ENCODE assay signal across 24 cellular contexts in genomic region chr12:53289891-53290290, GRCh38. TPM values are rescaled to one million over a fixed set of nuclear protein-coding genes. Genes with fewer than 3 reads are reported as not detected.
A peak's percentile ranks its signal among the peaks of the same experiment; 100 is the strongest.
DNase-seq lines count a peak whose midpoint lies in the region; ATAC-seq and TF ChIP-seq lines count a peak whose summit lies in the region.
"Had no signal": no experiment of that assay in that cellular context is flagged by ENCODE, and none has a peak within 500 bp of the region (broad histone marks: within the 10 kb centered on the region; RNA-seq: fewer than 3 reads in every experiment).

No MANE protein-coding gene starts in this region.

- peak overlapping the region; percentile 62 for H3K27ac Mint-ChIP-seq in T-helper 2 cell treated with Interferon-gamma antibody and Interleukin-4, amounts not matched to agents 5 μg/mL and 100 μg/mL, for 36 hours
- H3K27ac Mint-ChIP-seq in HFFc6 (peak overlapping the region; percentile 79), nephron progenitor cell (peak overlapping the region; percentile 17)
- H3K27ac Mint-ChIP-seq: activated CD8-positive, alpha-beta memory T cell treated with anti-CD3 and anti-CD28 coated beads, Interleukin-2, amount 10 ng/mL, durations not matched to agents 7 days and 5 days; activated naive CD8-positive, alpha-beta T cell treated with anti-CD3 and anti-CD28 coated beads, Interleukin-2, amount 10 ng/mL, durations not matched to agents 7 days and 5 days; CD8-positive, alpha-beta T cell; memory B cell had no signal

- H3K27me3 Mint-ChIP-seq in T-helper 2 cell treated with Interferon-gamma antibody and Interleukin-4, amounts not matched to agents 5 μg/mL and 100 μg/mL, for 36 hours (ENCODE audit: low read depth), result no peaks in the 10 kb centered on the region
- H3K27me3 Mint-ChIP-seq in HFFc6 (ENCODE audit: insufficient read depth) (no peaks in the 10 kb centered on the region; the same call in 1 of the 2 replicates), nephron progenitor cell (ENCODE audit: low read depth, poor library complexity) (no peaks in the 10 kb centered on the region)
- H3K27me3 Mint-ChIP-seq: activated CD8-positive, alpha-beta memory T cell treated with anti-CD3 and anti-CD28 coated beads, Interleukin-2, amount 10 ng/mL, durations not matched to agents 7 days and 5 days; activated naive CD8-positive, alpha-beta T cell treated with anti-CD3 and anti-CD28 coated beads, Interleukin-2, amount 10 ng/mL, durations not matched to agents 7 days and 5 days; memory B cell had no signal

- no peaks in the 10 kb centered on the region for H3K36me3 ChIP-seq in brain microvascular endothelial cell (replicated peaks)
- H3K36me3 ChIP-seq: thyroid gland had no signal

- H3K27ac ChIP-seq in brain microvascular endothelial cell, result peak overlapping the region; percentile 37
- H3K27ac ChIP-seq: thyroid gland, VCaP had no signal

- no peak overlapping the region for H3K4me3 ChIP-seq in brain microvascular endothelial cell (ENCODE audit: low read depth, low read length)
- H3K4me3 ChIP-seq: thyroid gland had no signal

- no peak for ATAC-seq in HG02642 (IDR thresholded peaks at IDR 0.05; ENCODE audit: poor library complexity, unreplicated experiment)
- no peak for ATAC-seq in HG03354 (IDR thresholded peaks at IDR 0.05; ENCODE audit: poor library complexity, severe bottlenecking, unreplicated experiment)
- ATAC-seq: activated CD8-positive, alpha-beta memory T cell treated with anti-CD3 and anti-CD28 coated beads, Interleukin-2, amount 10 ng/mL, durations not matched to agents 7 days and 5 days; CD8-positive, alpha-beta T cell; Panc1 had no signal

- H3K4me3 Mint-ChIP-seq in T-helper 2 cell treated with Interferon-gamma antibody and Interleukin-4, amounts not matched to agents 5 μg/mL and 100 μg/mL, for 36 hours, result no peak overlapping the region
- H3K4me3 Mint-ChIP-seq in HFFc6, result peak overlapping the region; percentile 38
- H3K4me3 Mint-ChIP-seq in nephron progenitor cell, result no peak overlapping the region
- H3K4me3 Mint-ChIP-seq: activated CD8-positive, alpha-beta memory T cell treated with anti-CD3 and anti-CD28 coated beads, Interleukin-2, amount 10 ng/mL, durations not matched to agents 7 days and 5 days; activated naive CD8-positive, alpha-beta T cell treated with anti-CD3 and anti-CD28 coated beads, Interleukin-2, amount 10 ng/mL, durations not matched to agents 7 days and 5 days; CD8-positive, alpha-beta T cell; memory B cell; neural crest cell had no signal

- no peak for DNase-seq in T-helper 2 cell treated with Interferon-gamma antibody and Interleukin-4, amounts not matched to agents 5 μg/mL and 100 μg/mL, for 36 hours (ENCODE audit: low spot score)
- DNase-seq in T-helper 2 cell (no peak), HFFc6 (peak; percentile 30), brain microvascular endothelial cell (no peak), nephron progenitor cell (no peak), D341Med (ENCODE audit: low spot score) (no peak)
- DNase-seq: 8988T; activated CD8-positive, alpha-beta memory T cell treated with anti-CD3 and anti-CD28 coated beads, Interleukin-2, amount 10 ng/mL, durations not matched to agents 7 days and 5 days; activated naive CD8-positive, alpha-beta T cell treated with anti-CD3 and anti-CD28 coated beads, Interleukin-2, amount 10 ng/mL, durations not matched to agents 7 days and 5 days; caudate nucleus; CD8-positive, alpha-beta T cell; GDM1; glutamatergic neuron; H7; NCI-H1048; NCI-H524 treated with DMSO at 0.1 percent for 48 hours; right cardiac atrium; thyroid gland had no signal

- no peaks in the 10 kb centered on the region for H3K9me3 Mint-ChIP-seq in T-helper 2 cell treated with Interferon-gamma antibody and Interleukin-4, amounts not matched to agents 5 μg/mL and 100 μg/mL, for 36 hours
- H3K9me3 Mint-ChIP-seq in HFFc6, result no peaks in the 10 kb centered on the region
- no peaks in the 10 kb centered on the region for H3K9me3 Mint-ChIP-seq in nephron progenitor cell
- H3K9me3 Mint-ChIP-seq: activated naive CD8-positive, alpha-beta T cell treated with anti-CD3 and anti-CD28 coated beads, Interleukin-2, amount 10 ng/mL, durations not matched to agents 7 days and 5 days; CD8-positive, alpha-beta T cell; memory B cell; neural crest cell had no signal

- peaks cover 63% of the 10 kb centered on the region for H3K36me3 Mint-ChIP-seq in T-helper 2 cell treated with Interferon-gamma antibody and Interleukin-4, amounts not matched to agents 5 μg/mL and 100 μg/mL, for 36 hours (ENCODE audit: low read depth)
- H3K36me3 Mint-ChIP-seq in HFFc6 (ENCODE audit: low read depth), result peaks cover 20% of the 10 kb centered on the region
- peaks cover 44% of the 10 kb centered on the region for H3K36me3 Mint-ChIP-seq in nephron progenitor cell (ENCODE audit: low read depth)
- H3K36me3 Mint-ChIP-seq: CD8-positive, alpha-beta T cell; memory B cell had no signal

- H3K4me1 Mint-ChIP-seq in T-helper 2 cell treated with Interferon-gamma antibody and Interleukin-4, amounts not matched to agents 5 μg/mL and 100 μg/mL, for 36 hours (ENCODE audit: low read depth), result peaks cover 5% of the 10 kb centered on the region
- H3K4me1 Mint-ChIP-seq in HFFc6 (ENCODE audit: low read depth) (peaks cover 40% of the 10 kb centered on the region), nephron progenitor cell (peaks cover 7% of the 10 kb centered on the region)

- in situ Hi-C loops in brain microvascular endothelial cell (cut with HindIII; ENCODE audit: low pct_ligation_motif_present, low sequenced_read_pairs), result no loop called here

- TF ChIP-seq CTCF in HFFc6 (IDR thresholded peaks at IDR 0.05) (no peak), brain microvascular endothelial cell (IDR thresholded peaks at IDR 0.05; ENCODE audit: low read depth, low read length, missing control alignments) (no peak), nephron progenitor cell (IDR thresholded peaks at IDR 0.05) (no peak)

- H3K27me3 ChIP-seq in brain microvascular endothelial cell (replicated peaks), result no peaks in the 10 kb centered on the region
- H3K27me3 ChIP-seq: thyroid gland had no signal

RNA-seq across cellular contexts. Expression of gene PFDN5, which starts 5.5 kb away (rescaled TPM):
- total RNA-seq in HFFc6 (2021; fragmentation: NEBNext Ultra II Directional; extraction: Animal tissue kit (Norgen Biotek cat#: 25700)), result 100 to 1,000 TPM; 502 to 568 (median 534) TPM

RNA-seq across cellular contexts. Expression of gene MYG1, which starts 9.6 kb away (rescaled TPM):
- total RNA-seq in HFFc6 (2021; fragmentation: NEBNext Ultra II Directional; extraction: Animal tissue kit (Norgen Biotek cat#: 25700)), result 10 to 100 TPM; 59.8 to 76.0 (median 68.3) TPM

RNA-seq across cellular contexts. Expression of gene ESPL1, which starts 21.8 kb away (rescaled TPM):
- total RNA-seq in HFFc6 (2021; fragmentation: NEBNext Ultra II Directional; extraction: Animal tissue kit (Norgen Biotek cat#: 25700)), result 10 to 100 TPM in 5 of 6 experiments, 1 to 10 TPM in 1; 7.0 to 16.1 (median 14.1) TPM

RNA-seq across cellular contexts. Expression of gene AAAS, which starts 31.5 kb away (rescaled TPM):
- 10 to 100 TPM; 44.0 to 63.5 (median 54.0) TPM for total RNA-seq in HFFc6 (2021; fragmentation: NEBNext Ultra II Directional; extraction: Animal tissue kit (Norgen Biotek cat#: 25700))

RNA-seq across cellular contexts. Expression of gene SP7, which starts 46.3 kb away (rescaled TPM):
- not detected for total RNA-seq in HFFc6 (2021; fragmentation: NEBNext Ultra II Directional; extraction: Animal tissue kit (Norgen Biotek cat#: 25700))
- total RNA-seq: activated CD8-positive, alpha-beta memory T cell treated with anti-CD3 and anti-CD28 coated beads, Interleukin-2, amount 10 ng/mL, durations not matched to agents 7 days and 5 days; activated naive CD8-positive, alpha-beta T cell treated with anti-CD3 and anti-CD28 coated beads, Interleukin-2, amount 10 ng/mL, durations not matched to agents 7 days and 5 days; CD8-positive, alpha-beta T cell; right cardiac atrium; thyroid gland had no signal

Comparison
In these comparisons a context has a peak if more than half of its experiments do, and no peak if none do; other contexts are left out.
1. H3K27ac Mint-ChIP-seq: peak in every context shown above with its lines; median percentile 79 in HFFc6; 62 in T-helper 2 cell treated with Interferon-gamma antibody and Interleukin-4, amounts not matched to agents 5 μg/mL and 100 μg/mL, for 36 hours; 17 in nephron progenitor cell.